1 cellular context compared by ENCODE assay signal in genomic region chr2:26922638-26923466, GRCh38.
TF ChIP-seq lines count a peak whose summit lies in the region.

No MANE protein-coding gene starts in this region.

TF ChIP-seq in GM23338, 12 proteins besides CTCF, POLR2A, EP300 and RAD21 (continued from another document):
- TF ChIP-seq ZNF462 (CRISPR knock-in tag; IDR thresholded peaks at IDR 0.05) (no peak), ZNF114 (CRISPR knock-in tag; IDR thresholded peaks at IDR 0.05) (no peak), EZH2phosphoT487 (IDR thresholded peaks at IDR 0.05; ENCODE audit: unreplicated experiment) (no peak)
